8 cellular contexts compared by ENCODE assay signal in the genomic region with DNA sequence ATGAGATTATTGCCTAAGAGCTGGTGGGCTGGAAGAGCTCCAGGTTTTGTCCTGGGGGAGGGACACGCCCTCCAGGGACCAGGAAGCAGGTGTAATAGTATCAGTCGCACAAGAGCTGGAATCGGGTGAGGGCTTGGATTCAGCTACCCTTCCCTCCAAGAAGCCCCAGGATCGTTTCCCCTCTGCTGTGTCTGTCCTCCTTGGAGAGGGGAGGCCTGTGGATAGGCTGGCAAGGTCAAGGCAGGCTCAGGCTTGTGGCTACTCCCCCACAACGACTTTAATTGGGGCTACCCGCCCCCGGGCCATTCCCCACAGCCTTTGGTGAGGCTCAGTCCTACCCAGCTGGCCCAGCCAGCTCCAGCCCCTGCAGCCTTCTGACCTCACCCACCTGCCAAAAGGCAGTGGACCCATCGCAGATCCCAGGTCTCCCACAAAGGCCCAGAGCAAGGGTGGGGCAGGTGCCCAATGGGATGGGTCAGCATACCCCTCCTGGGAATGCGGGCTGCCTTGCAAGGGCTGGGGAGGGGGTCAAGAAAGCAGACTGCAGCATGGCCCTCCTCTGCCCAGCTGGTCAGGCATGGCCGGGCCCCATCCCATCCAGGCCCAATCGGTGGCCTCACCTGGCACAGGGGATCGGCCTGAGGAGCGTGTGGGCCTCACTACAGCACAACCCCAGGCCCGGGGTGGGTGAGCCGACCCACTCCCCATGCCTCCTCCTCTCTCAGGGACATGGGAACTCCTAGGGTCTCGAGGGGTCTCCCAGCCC. TPM values are rescaled to one million over a fixed set of nuclear protein-coding genes. Genes with fewer than 3 reads are reported as not detected.
DNase-seq lines count a peak whose midpoint lies in the region; ATAC-seq and TF ChIP-seq lines count a peak whose summit lies in the region.

No MANE protein-coding gene starts in this region.

- peaks cover 25% of the 10 kb centered on the region for H3K4me1 ChIP-seq in mesodermal cell (ENCODE audit: control insufficient read depth, insufficient read depth, low read length, poor library complexity, severe bottlenecking)

- peak; percentile 40 for DNase-seq in NCI-H226
- no peak for DNase-seq in GM13976 (ENCODE audit: low spot score)
- no peak for DNase-seq in NCI-H510A (lab: John Stamatoyannopoulos, UW)
- DNase-seq in SHP77 treated with DMSO at 0.1 percent for 48 hours (lab: John Stamatoyannopoulos, UW): no peak

- in situ Hi-C loops in GM13976 (cut with MboI; ENCODE audit: low sequenced_read_pairs, unreplicated experiment): no loop called here

- H3K36me3 ChIP-seq in mesodermal cell (ENCODE audit: control insufficient read depth, insufficient read depth, low read length): peaks cover 13% of the 10 kb centered on the region

- no peaks in the 10 kb centered on the region for H3K9me3 ChIP-seq in mesodermal cell (ENCODE audit: control insufficient read depth, low read length)

- no peak for ATAC-seq in HG02588 (IDR thresholded peaks at IDR 0.05; ENCODE audit: unreplicated experiment)

- no peak for TF ChIP-seq CTCF in GM13976 (IDR thresholded peaks at IDR 0.05; ENCODE audit: borderline replicate concordance, control extremely low read depth, extremely low read depth, insufficient read depth, missing control alignments)

- H3K27ac ChIP-seq in cingulate gyrus (ENCODE audit: low read depth, low read length) (peak overlapping the region; percentile 95), mesodermal cell (ENCODE audit: low read depth, low read length, severe bottlenecking) (no peak overlapping the region)

- WGBS in mesodermal cell (ENCODE audit: insufficient coverage in 2 of 2), 2 experiments: 56 to 80% methylated on average over 6 to 11 of the region's 16 CpGs

- H3K4me3 ChIP-seq in GM08714 (ENCODE audit: low read length): peak overlapping the region; percentile 87
- peak overlapping the region; percentile 89 for H3K4me3 ChIP-seq in mesodermal cell (ENCODE audit: extremely low read depth, insufficient read depth, low read length, poor library complexity, severe bottlenecking)

RNA-seq across cellular contexts. Expression of gene CTSD, which starts 1.0 kb away (rescaled TPM):
- 197 TPM for polyA plus RNA-seq in mesodermal cell (2013, experiment 1 of 2)
- 170 TPM for polyA plus RNA-seq in mesodermal cell (2013, experiment 2 of 2)

RNA-seq across cellular contexts. Expression of gene IFITM10, which starts 12.3 kb away (rescaled TPM):
- 0.33 TPM for polyA plus RNA-seq in mesodermal cell (2013, experiment 1 of 2)
- 0.46 TPM for polyA plus RNA-seq in mesodermal cell (2013, experiment 2 of 2)
